ENCODE assay signal across 8 cellular contexts in genomic region chr3:146469206-146470017, GRCh38. TPM values are rescaled to one million over a fixed set of nuclear protein-coding genes. Genes with fewer than 3 reads are reported as not detected.
DNase-seq lines count a peak whose midpoint lies in the region; ATAC-seq and TF ChIP-seq lines count a peak whose summit lies in the region.

Gene PLSCR2 (minus strand): TSS chr3:146469561. CDS start chr3:146459904, 9,657 bp downstream.

- peak; percentile 65 for TF ChIP-seq POLR2A in right lobe of liver (IDR thresholded peaks at IDR 0.05)

- POLR2A ChIA-PET in CD8-positive, alpha-beta memory T cell (lab: Charles Lee): interaction anchor here (1.3 kb wide), 1 partner anchor 75 kb away, joined by 10 read pairs; the partner anchor contains the start of gene PLSCR1

- H3K9ac ChIP-seq in HUES6 (ENCODE audit: low read length): no peak within 1 kb of the TSS

- no peaks in the 10 kb centered on the region for H3K27me3 ChIP-seq in CD8-positive, alpha-beta memory T cell (ENCODE audit: insufficient read depth, low read length, poor library complexity, severe bottlenecking)
- no peaks in the 10 kb centered on the region for H3K27me3 ChIP-seq in HUES6 (ENCODE audit: control insufficient read depth, insufficient read depth, low read length)
- H3K27me3 ChIP-seq in right lobe of liver: no peaks in the 10 kb centered on the region

- WGBS in right lobe of liver (ENCODE audit: insufficient coverage, low coverage, low lambda C conversion rate, missing lambda C conversion rate): 2% methylated on average over 8 of the region's 50 CpGs

- no peaks in the 10 kb centered on the region for H3K9me3 Mint-ChIP-seq in CD8-positive, alpha-beta memory T cell
- H3K9me3 Mint-ChIP-seq in nephron progenitor cell: peaks cover 3% of the 10 kb centered on the region

- peak within 1 kb of the TSS; percentile 51 for H3K27ac ChIP-seq in CD8-positive, alpha-beta memory T cell (ENCODE audit: low read depth, low read length)
- no peak within 1 kb of the TSS for H3K27ac ChIP-seq in HUES6 (ENCODE audit: low read depth, low read length)
- peak within 1 kb of the TSS; percentile 36 to 55 (median 53) for H3K27ac ChIP-seq in right lobe of liver

- H3K4me3 Mint-ChIP-seq in CD8-positive, alpha-beta memory T cell: peak within 1 kb of the TSS; percentile 81 to 92 (median 85)
- H3K4me3 Mint-ChIP-seq in nephron progenitor cell: no peak within 1 kb of the TSS

- CTCF ChIA-PET in CD8-positive, alpha-beta memory T cell (lab: Charles Lee): interaction anchor here (0.8 to 1.3 kb wide), 2 partner anchors 9 to 62 kb away, joined by 3 to 4 read pairs; no protein-coding TSS in a partner anchor

- peaks cover 8% of the 10 kb centered on the region for H3K4me1 ChIP-seq in CD8-positive, alpha-beta memory T cell (ENCODE audit: insufficient read depth, low read length)
- H3K4me1 ChIP-seq in HUES6 (ENCODE audit: control insufficient read depth, insufficient read depth, low read length) (no peaks in the 10 kb centered on the region), right lobe of liver (no peaks in the 10 kb centered on the region)

- peaks cover 6 to 18% (median 11%) of the 10 kb centered on the region in 3 donors for H3K4me1 Mint-ChIP-seq in CD8-positive, alpha-beta memory T cell
- H3K4me1 Mint-ChIP-seq in nephron progenitor cell: no peaks in the 10 kb centered on the region

- H3K9me3 ChIP-seq in CD8-positive, alpha-beta memory T cell (ENCODE audit: low read length): no peaks in the 10 kb centered on the region
- H3K9me3 ChIP-seq in HUES6 (ENCODE audit: control insufficient read depth, insufficient read depth, low read depth, low read length) (no peaks in the 10 kb centered on the region), right lobe of liver (no peaks in the 10 kb centered on the region)

- peaks cover 0 to 6% of the 10 kb centered on the region in 2 donors for H3K27me3 Mint-ChIP-seq in CD8-positive, alpha-beta memory T cell
- H3K27me3 Mint-ChIP-seq in nephron progenitor cell (ENCODE audit: low read depth, poor library complexity): no peaks in the 10 kb centered on the region

- H3K36me3 ChIP-seq in CD8-positive, alpha-beta memory T cell (ENCODE audit: insufficient read depth, low read length): no peaks in the 10 kb centered on the region
- no peaks in the 10 kb centered on the region for H3K36me3 ChIP-seq in HUES6 (ENCODE audit: control insufficient read depth, insufficient read depth, low read length)
- no peaks in the 10 kb centered on the region for H3K36me3 ChIP-seq in right lobe of liver

- peak within 1 kb of the TSS; percentile 43 to 84 (median 72) for H3K27ac Mint-ChIP-seq in CD8-positive, alpha-beta memory T cell
- no peak within 1 kb of the TSS for H3K27ac Mint-ChIP-seq in nephron progenitor cell

- no peaks in the 10 kb centered on the region for H3K36me3 Mint-ChIP-seq in CD8-positive, alpha-beta memory T cell
- H3K36me3 Mint-ChIP-seq in nephron progenitor cell (ENCODE audit: low read depth): no peaks in the 10 kb centered on the region

- no peak for TF ChIP-seq CTCF in choroid plexus epithelial cell (conservative IDR thresholded peaks at IDR 0.05; ENCODE audit: low read depth, low read length)
- no peak for TF ChIP-seq CTCF in right lobe of liver (IDR thresholded peaks at IDR 0.05)
- TF ChIP-seq CTCF in nephron progenitor cell (IDR thresholded peaks at IDR 0.05): no peak

- ATAC-seq in GM19463 (IDR thresholded peaks at IDR 0.05; ENCODE audit: unreplicated experiment) (peak; percentile 94), right lobe of liver (peak; percentile 94 to 98 (median 96))

- DNase-seq in CD8-positive, alpha-beta memory T cell: peak; percentile 41 to 81 (median 73)
- DNase-seq in activated CD4-positive, alpha-beta T cell treated with anti-CD3 and anti-CD28 coated beads for 1 hour: peak; percentile 65
- DNase-seq in choroid plexus epithelial cell (ENCODE audit: low read depth) (peak; percentile 47), right lobe of liver (peak; percentile 65 to 81 (median 79)), nephron progenitor cell (no peak)
- DNase-seq in stimulated activated CD8-positive, alpha-beta memory T cell treated with anti-CD3 and anti-CD28 coated beads, Interleukin-12 subunit alpha, Interleukin-12 subunit beta, amount 100 ng/mL, for 1 hour (ENCODE audit: low read depth): peak; percentile 39

- H3K4me3 ChIP-seq in CD8-positive, alpha-beta memory T cell (ENCODE audit: low read length): peak within 1 kb of the TSS; percentile 58
- H3K4me3 ChIP-seq in HUES6 (ENCODE audit: low read depth, low read length) (peak within 1 kb of the TSS; percentile 56; the same call in 1 of the 2 replicates), choroid plexus epithelial cell (ENCODE audit: low read depth, low read length) (peak within 1 kb of the TSS; percentile 62), right lobe of liver (peak within 1 kb of the TSS; percentile 49 to 68 (median 61))

- intact Hi-C loops in right lobe of liver (cut with DNase I): no loop called here

RNA-seq across cellular contexts. Expression of gene PLSCR2, which starts in this region (rescaled TPM):
- total RNA-seq in CD8-positive, alpha-beta memory T cell: not detected
- not detected for polyA plus RNA-seq in CD8-positive, alpha-beta memory T cell
- total RNA-seq in right lobe of liver: not detected

Comparison
In these comparisons a context has a peak if more than half of its experiments do, and no peak if none do; other contexts are left out.
1. Peak in DNase-seq, H3K4me3 ChIP-seq and H3K27ac ChIP-seq in CD8-positive, alpha-beta memory T cell; RNA of the gene not detected or under 1 TPM.
2. Peak in DNase-seq, ATAC-seq, H3K4me3 ChIP-seq and H3K27ac ChIP-seq in right lobe of liver; RNA of the gene not detected or under 1 TPM.